8 cellular contexts compared by ENCODE assay signal in the genomic region with DNA sequence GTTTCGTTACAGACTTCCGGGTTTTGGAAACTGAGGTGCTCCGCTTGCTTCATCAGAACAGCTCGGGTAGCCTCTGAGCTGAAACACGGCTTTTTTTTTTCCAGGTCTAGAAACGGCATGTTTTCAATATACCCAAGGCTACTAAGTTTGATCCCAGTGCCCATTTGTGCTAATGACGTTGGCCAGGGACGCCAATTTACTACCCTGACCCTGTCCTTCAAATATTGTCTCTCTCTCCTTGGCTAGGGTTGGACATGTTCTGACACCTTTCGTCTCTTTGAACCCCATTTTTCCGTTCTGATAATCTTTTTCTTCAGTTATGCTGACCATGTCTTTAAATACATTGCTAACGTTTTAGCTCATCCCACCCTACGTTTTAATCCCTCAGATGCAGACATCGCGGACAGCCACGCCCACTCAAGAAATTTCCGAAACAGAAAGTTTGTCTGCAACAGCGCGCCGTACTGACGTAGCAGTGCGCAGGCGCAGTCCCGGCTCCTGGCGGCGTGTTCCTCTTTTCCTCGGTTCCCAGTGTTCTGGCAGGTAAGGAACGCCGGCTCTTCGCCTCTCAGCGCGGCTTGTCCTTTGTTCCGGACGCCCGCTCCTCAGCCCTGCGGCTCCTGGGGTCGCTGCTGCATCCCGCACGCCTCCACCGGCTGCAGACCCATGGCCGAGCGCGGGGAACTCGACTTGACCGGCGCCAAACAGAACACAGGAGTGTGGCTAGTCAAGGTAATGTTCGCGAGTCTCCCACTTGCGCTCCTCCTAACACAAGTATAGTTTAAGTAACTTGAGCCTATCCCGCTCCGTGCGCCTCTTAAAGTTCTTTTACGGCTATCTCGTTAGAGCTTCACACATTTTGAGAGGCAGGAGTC. TPM values are rescaled to one million over a fixed set of nuclear protein-coding genes. Genes with fewer than 3 reads are reported as not detected.
DNase-seq lines count a peak whose midpoint lies in the region; ATAC-seq and TF ChIP-seq lines count a peak whose summit lies in the region.

Gene GTF2F2, plus strand, starts transcription at position 521 of the 875 bp plus-strand sequence. Its CDS starts 146 bp downstream, at position 667.

- H3K4ac ChIP-seq in IMR-90 (ENCODE audit: low read depth, low read length): peak within 1 kb of the TSS; percentile 96

- peak within 1 kb of the TSS; percentile 86 for H3K18ac ChIP-seq in IMR-90 (ENCODE audit: low read depth, low read length)

- peaks cover 9% of the 10 kb centered on the region for H3K9me1 ChIP-seq in IMR-90 (ENCODE audit: insufficient read depth, low read length)

- peak; percentile 72 for TF ChIP-seq POLR2A in IMR-90 (IDR thresholded peaks at IDR 0.05; ENCODE audit: low read depth, low read length)

- H3K36me3 ChIP-seq in IMR-90 (ENCODE audit: control insufficient read depth, insufficient read depth, low read length) (peaks cover 3% of the 10 kb centered on the region; the same call in 1 of the 2 replicates), PC-3 (ENCODE audit: low read depth, low read length) (no peaks in the 10 kb centered on the region), mucosa of stomach (ENCODE audit: control insufficient read depth, insufficient read depth, low read length) (no peaks in the 10 kb centered on the region)

- WGBS in IMR-90 (ENCODE audit: extremely low coverage in 2 of 2, insufficient read length in 1 of 2), 2 experiments: 0% methylated on average over 42 of the region's 53 CpGs; no CpG with 5 or more reads in 1 of the 2 experiments

- H4K91ac ChIP-seq in IMR-90 (ENCODE audit: insufficient read depth, low read depth, low read length): peak within 1 kb of the TSS; percentile 85

- peak within 1 kb of the TSS; percentile 79 for H4K5ac ChIP-seq in IMR-90 (ENCODE audit: low read depth, low read length)

- H3K79me1 ChIP-seq in IMR-90 (ENCODE audit: low read depth in 1 of 2, low read length in 2 of 2): peaks cover 4 to 45% of the 10 kb centered on the region in 2 experiments; a peak in 3 of 4 replicates

- H2BK15ac ChIP-seq in IMR-90 (ENCODE audit: low read depth, low read length): peak within 1 kb of the TSS; percentile 88

- no peaks in the 10 kb centered on the region for H3K9me2 ChIP-seq in PC-3 (replicated peaks; ENCODE audit: low read length)

- BruUV-seq in IMR-90 (replicated peaks; lab: Mats Ljungman, UMichigan) (no TSS peak), PC-3 (replicated peaks; lab: Mats Ljungman, UMichigan) (TSS peak; percentile 94)

- H3K4me2 ChIP-seq in IMR-90 (ENCODE audit: low read depth, low read length): peak within 1 kb of the TSS; percentile 95
- H3K4me2 ChIP-seq in PC-3 (ENCODE audit: low read length): peak within 1 kb of the TSS; percentile 89

- peak within 1 kb of the TSS; percentile 98 for H3K23ac ChIP-seq in IMR-90 (ENCODE audit: low read depth, low read length)

- peak within 1 kb of the TSS; percentile 85 for H2AK9ac ChIP-seq in IMR-90 (replicated peaks; ENCODE audit: low read depth, low read length, poor library complexity)

- no peaks in the 10 kb centered on the region for H3K9me3 ChIP-seq in IMR-90 (ENCODE audit: control insufficient read depth, insufficient read depth, low read length)
- H3K9me3 ChIP-seq in PC-3 (ENCODE audit: low read length): no peaks in the 10 kb centered on the region
- H3K9me3 ChIP-seq in mucosa of stomach (ENCODE audit: control insufficient read depth, low read length): no peaks in the 10 kb centered on the region

- peaks cover 6% of the 10 kb centered on the region; the same call in 1 of the 2 replicates for H4K20me1 ChIP-seq in IMR-90 (ENCODE audit: insufficient read depth, low read length)
- H4K20me1 ChIP-seq in PC-3 (ENCODE audit: low read length): peaks cover 18% of the 10 kb centered on the region

- DNase-seq in DMS 273 treated with DMSO at 0.1 percent for 48 hours (lab: John Stamatoyannopoulos, UW) (peak; percentile 62), IMR-90 (peak; percentile 90), PC-3 (peak; percentile 84), activated T-cell treated with anti-CD3 and anti-CD28 coated beads for 4 hours (peak; percentile 84)
- peak; percentile 91 for DNase-seq in stimulated activated CD8-positive, alpha-beta memory T cell treated with anti-CD3 and anti-CD28 coated beads, Interleukin-4, amount 100 ng/mL, for 48 hours

- dilution Hi-C loops in IMR-90 (cut with HindIII; ENCODE audit: low sequenced_read_pairs, unreplicated experiment): no loop called here

- H3K4me1 ChIP-seq in IMR-90 (ENCODE audit: control insufficient read depth, insufficient read depth, low read length): peaks cover 5% of the 10 kb centered on the region
- H3K4me1 ChIP-seq in PC-3 (ENCODE audit: insufficient read depth, low read length): peaks cover 13% of the 10 kb centered on the region
- peaks cover 6% of the 10 kb centered on the region for H3K4me1 ChIP-seq in mucosa of stomach (ENCODE audit: control insufficient read depth, insufficient read depth, low read length)

- H2BK5ac ChIP-seq in IMR-90 (ENCODE audit: low read depth, low read length, poor library complexity, severe bottlenecking): peak within 1 kb of the TSS; percentile 96

- ATAC-seq in GM21529 (IDR thresholded peaks at IDR 0.05; ENCODE audit: unreplicated experiment): peak; percentile 69
- ATAC-seq in IMR-90 (ENCODE audit: low read depth): peak; percentile 89
- peak; percentile 86 for ATAC-seq in PC-3
- peak; percentile 84 for ATAC-seq in esophagus mucosa

- H2BK20ac ChIP-seq in IMR-90 (ENCODE audit: low read depth, low read length): peak within 1 kb of the TSS; percentile 72

- intact Hi-C loops in IMR-90 (cut with micrococcal nuclease) (loop anchor here (1.0 to 10.0 kb wide), 4 partner anchors 65 to 161 kb away; no protein-coding TSS in a partner anchor), PC-3 (cut with micrococcal nuclease) (loop anchor here (1.0 to 2.0 kb wide), 4 partner anchors 37 to 161 kb away; no protein-coding TSS in a partner anchor)

- H2AK5ac ChIP-seq in IMR-90 (ENCODE audit: low read depth, low read length): peak within 1 kb of the TSS; percentile 76

- peaks cover 49% of the 10 kb centered on the region for H3K79me2 ChIP-seq in PC-3 (ENCODE audit: low read length)

- in situ Hi-C loops in IMR-90 (cut with MboI; ENCODE audit: low sequenced_read_pairs): no loop called here

- H3K4me3 ChIP-seq in IMR-90 (ENCODE audit: insufficient read depth, low read depth, low read length) (peak within 1 kb of the TSS; percentile 70), PC-3 (ENCODE audit: low read length) (peak within 1 kb of the TSS; percentile 99), mucosa of stomach (ENCODE audit: low read length) (peak within 1 kb of the TSS; percentile 97)

- no peaks in the 10 kb centered on the region for H3F3A ChIP-seq in PC-3 (ENCODE audit: low read length, unreplicated experiment)

- H3K27me3 ChIP-seq in IMR-90 (ENCODE audit: control insufficient read depth, insufficient read depth, low read length) (no peaks in the 10 kb centered on the region), PC-3 (ENCODE audit: low read length) (no peaks in the 10 kb centered on the region), mucosa of stomach (ENCODE audit: control insufficient read depth, insufficient read depth, low read length) (no peaks in the 10 kb centered on the region)

- H3K56ac ChIP-seq in IMR-90 (ENCODE audit: extremely low read depth, insufficient read depth, low read length): peak within 1 kb of the TSS; percentile 99

- TF ChIP-seq CTCF in IMR-90 (conservative IDR thresholded peaks at IDR 0.05; ENCODE audit: low read depth, low read length) (no peak), PC-3 (conservative IDR thresholded peaks at IDR 0.05; ENCODE audit: low read depth, low read length) (no peak)

- H3K27ac ChIP-seq in IMR-90 (ENCODE audit: insufficient read depth, low read length): peak within 1 kb of the TSS; percentile 87
- peak within 1 kb of the TSS; percentile 83 for H3K27ac ChIP-seq in PC-3 (ENCODE audit: low read length)

- peak within 1 kb of the TSS; percentile 99 for H3K14ac ChIP-seq in IMR-90 (replicated peaks; ENCODE audit: low read depth, low read length)

- peak within 1 kb of the TSS; percentile 93 for H2AFZ ChIP-seq in IMR-90 (replicated peaks; ENCODE audit: low read length, poor library complexity)
- H2AFZ ChIP-seq in PC-3 (ENCODE audit: low read length): peak within 1 kb of the TSS; percentile 98

- peak within 1 kb of the TSS; percentile 94 to 96 for H4K8ac ChIP-seq in IMR-90 (ENCODE audit: low read depth in 2 of 2, low read length in 2 of 2)

- POLR2A ChIA-PET in IMR-90 (lab: Charles Lee; ENCODE audit: unreplicated experiment): interaction anchor here (0.6 to 1.1 kb wide), 4 partner anchors 13 to 87 kb away, joined by 3 to 4 read pairs (median 3); no protein-coding TSS in a partner anchor
- POLR2A ChIA-PET in PC-3 (lab: Charles Lee; ENCODE audit: unreplicated experiment): no interaction called here

- CTCF ChIA-PET in IMR-90 (lab: Yijun Ruan, JAX): interaction anchor here (0.6 to 0.7 kb wide), 4 partner anchors 23 to 221 kb away, joined by 3 to 5 read pairs (median 4); no protein-coding TSS in a partner anchor
- CTCF ChIA-PET in PC-3 (lab: Charles Lee): interaction anchor here (0.7 to 1.4 kb wide), 2 partner anchors 42 to 636 kb away, joined by 3 to 5 read pairs; no protein-coding TSS in a partner anchor

- H2BK120ac ChIP-seq in IMR-90 (ENCODE audit: low read depth, low read length): peak within 1 kb of the TSS; percentile 86

- TF ChIP-seq RAD21 in IMR-90 (IDR thresholded peaks at IDR 0.05; ENCODE audit: low read length): no peak

- H3K9ac ChIP-seq in IMR-90 (ENCODE audit: low read depth, low read length): peak within 1 kb of the TSS; percentile 94
- peak within 1 kb of the TSS; percentile 98 for H3K9ac ChIP-seq in PC-3 (ENCODE audit: low read length)
- H3K9ac ChIP-seq in mucosa of stomach (ENCODE audit: low read length): peak within 1 kb of the TSS; percentile 81

TF ChIP-seq in IMR-90, 13 proteins besides CTCF, POLR2A, EP300 and RAD21:
- TF ChIP-seq MAFK (IDR thresholded peaks at IDR 0.05; ENCODE audit: low read depth, low read length) (no peak; the same call in 1 of the 2 replicates), MXI1 (IDR thresholded peaks at IDR 0.05; ENCODE audit: borderline replicate concordance, low read depth, low read length) (peak; percentile 73; the same call in 1 of the 2 replicates)
TF ChIP-seq in IMR-90: peak in this region for 1.

RNA-seq across cellular contexts. Expression of gene GTF2F2, which starts in this region (rescaled TPM):
- total RNA-seq in IMR-90 (2012; rRNA removed) (16.5 and 35.6 TPM in 2 replicates), PC-3 (2014; rRNA removed) (24.8 and 28.3 TPM in 2 replicates), esophagus mucosa (13.2 TPM)
- polyA plus RNA-seq in IMR-90 (2012; rRNA removed): 19.2 and 21.0 TPM in 2 replicates
- polyA plus RNA-seq in IMR-90 (2012; cell fraction: cytosol; rRNA removed): 5.5 and 7.9 TPM in 2 replicates
- 2.6 and 9.0 TPM in 2 replicates for polyA plus RNA-seq in IMR-90 (2012; cell fraction: nucleus; rRNA removed; ENCODE audit: low replicate concordance)

Comparison
In these comparisons a context has a peak if more than half of its experiments do, and no peak if none do; other contexts are left out.
1. Peak in every context shown above with its lines: DNase-seq, ATAC-seq, H3K4me3 ChIP-seq and H3K27ac ChIP-seq.